15 cellular contexts compared by ENCODE assay signal in genomic region chr11:889261-889660, GRCh38.
"Had no signal": no experiment of that assay in that cellular context is flagged by ENCODE, and none has a peak within 500 bp of the region (broad histone marks: within the 10 kb centered on the region; RNA-seq: fewer than 3 reads in every experiment).

No MANE protein-coding gene starts in this region.

- H3K9me3 ChIP-seq: gastroesophageal sphincter, mucosa of descending colon, right atrium auricular region, stomach had no signal

- H3K27me3 ChIP-seq: dorsolateral prefrontal cortex, gastroesophageal sphincter, right atrium auricular region, stomach had no signal

- H3K4me1 ChIP-seq: gastroesophageal sphincter, right atrium auricular region, stomach had no signal

- ATAC-seq: activated CD4-positive, CD25-positive, alpha-beta regulatory T cell treated with anti-CD3 and anti-CD28 coated beads, Interleukin-2, amount 50 U/mL, for 24 hours; activated T-helper 17 cell treated with anti-CD3 and anti-CD28 coated beads, Interleukin-2, amount 50 U/mL, for 72 hours; gastroesophageal sphincter; mucosa of descending colon; naive thymus-derived CD4-positive, alpha-beta T cell had no signal

- H3K36me3 ChIP-seq: right atrium auricular region had no signal

- H3K9me3 Mint-ChIP-seq: activated naive CD4-positive, alpha-beta T cell treated with anti-CD3 and anti-CD28 coated beads for 36 hours; activated T-helper 17 cell treated with anti-CD3 and anti-CD28 coated beads, Interleukin-2, amount 50 U/mL, for 72 hours; naive thymus-derived CD4-positive, alpha-beta T cell; T-helper 2 cell treated with Interferon-gamma antibody and Interleukin-4, amounts not matched to agents 5 μg/mL and 100 μg/mL, for 36 hours had no signal

- H3K4me3 ChIP-seq: dorsolateral prefrontal cortex, gastroesophageal sphincter, lung, mucosa of descending colon, right atrium auricular region, stomach had no signal

- H3K27ac ChIP-seq: gastroesophageal sphincter, right atrium auricular region, stomach had no signal

- H3K4me1 Mint-ChIP-seq: activated T-helper 17 cell treated with anti-CD3 and anti-CD28 coated beads, Interleukin-2, amount 50 U/mL, for 72 hours had no signal

- DNase-seq: activated CD4-positive, alpha-beta T cell treated with anti-CD3 and anti-CD28 coated beads, Interleukin-2, amount 50 U/mL, for 1 hour; activated naive CD4-positive, alpha-beta T cell treated with anti-CD3 and anti-CD28 coated beads for 36 hours; mucosa of descending colon; naive thymus-derived CD4-positive, alpha-beta T cell; occipital lobe; stomach; SW 1271 had no signal

- H3K27me3 Mint-ChIP-seq: activated T-helper 17 cell treated with anti-CD3 and anti-CD28 coated beads, Interleukin-2, amount 50 U/mL, for 72 hours; naive thymus-derived CD4-positive, alpha-beta T cell; progenitor cell of endocrine pancreas had no signal

- H3K4me3 Mint-ChIP-seq: activated naive CD4-positive, alpha-beta T cell treated with anti-CD3 and anti-CD28 coated beads for 36 hours; activated T-helper 17 cell treated with anti-CD3 and anti-CD28 coated beads, Interleukin-2, amount 50 U/mL, for 72 hours; naive thymus-derived CD4-positive, alpha-beta T cell; T-helper 2 cell treated with Interferon-gamma antibody and Interleukin-4, amounts not matched to agents 5 μg/mL and 100 μg/mL, for 36 hours had no signal

- H3K27ac Mint-ChIP-seq: activated naive CD4-positive, alpha-beta T cell treated with anti-CD3 and anti-CD28 coated beads for 36 hours; activated T-helper 17 cell treated with anti-CD3 and anti-CD28 coated beads, Interleukin-2, amount 50 U/mL, for 72 hours; naive thymus-derived CD4-positive, alpha-beta T cell; progenitor cell of endocrine pancreas; T-helper 2 cell treated with Interferon-gamma antibody and Interleukin-4, amounts not matched to agents 5 μg/mL and 100 μg/mL, for 36 hours had no signal
